1 cellular context compared by ENCODE assay signal in the genomic region with DNA sequence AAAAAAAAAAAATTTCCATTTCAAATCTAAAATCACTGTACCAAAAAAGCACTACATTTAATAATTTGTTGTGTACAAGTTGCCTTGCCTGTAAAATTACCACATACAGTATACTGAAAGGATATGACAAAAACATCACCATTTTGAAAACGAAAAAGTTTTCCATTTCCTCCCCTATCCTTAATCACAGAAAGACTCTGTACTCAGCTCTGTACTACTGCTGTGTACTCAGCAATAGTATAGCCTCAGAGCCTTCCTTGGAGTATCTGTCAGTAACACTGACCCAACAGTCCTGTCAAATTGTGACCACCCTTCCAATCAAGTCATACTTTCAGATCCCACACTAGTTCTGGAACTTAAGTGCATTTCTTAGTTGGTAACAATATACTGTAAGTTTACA.
TF ChIP-seq lines count a peak whose summit lies in the region.

No MANE protein-coding gene starts in this region.

TF ChIP-seq in HEK293, 187 proteins besides CTCF, POLR2A, EP300 and RAD21 (continued from another document):
- TF ChIP-seq, protein P1, sequence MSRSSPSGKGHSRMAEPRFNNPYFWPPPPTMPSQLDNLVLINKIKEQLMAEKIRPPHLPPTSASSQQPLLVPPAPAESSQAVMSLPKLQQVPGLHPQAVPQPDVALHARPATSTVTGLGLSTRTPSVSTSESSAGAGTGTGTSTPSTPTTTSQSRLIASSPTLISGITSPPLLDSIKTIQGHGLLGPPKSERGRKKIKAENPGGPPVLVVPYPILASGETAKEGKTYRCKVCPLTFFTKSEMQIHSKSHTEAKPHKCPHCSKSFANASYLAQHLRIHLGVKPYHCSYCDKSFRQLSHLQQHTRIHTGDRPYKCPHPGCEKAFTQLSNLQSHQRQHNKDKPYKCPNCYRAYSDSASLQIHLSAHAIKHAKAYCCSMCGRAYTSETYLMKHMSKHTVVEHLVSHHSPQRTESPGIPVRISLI (tag by site-specific recombination; IDR thresholded peaks at IDR 0.05) = 0 out of 2 replicates have a peak, but pooled peaks have one; percentile 31
